In the genomic region with DNA sequence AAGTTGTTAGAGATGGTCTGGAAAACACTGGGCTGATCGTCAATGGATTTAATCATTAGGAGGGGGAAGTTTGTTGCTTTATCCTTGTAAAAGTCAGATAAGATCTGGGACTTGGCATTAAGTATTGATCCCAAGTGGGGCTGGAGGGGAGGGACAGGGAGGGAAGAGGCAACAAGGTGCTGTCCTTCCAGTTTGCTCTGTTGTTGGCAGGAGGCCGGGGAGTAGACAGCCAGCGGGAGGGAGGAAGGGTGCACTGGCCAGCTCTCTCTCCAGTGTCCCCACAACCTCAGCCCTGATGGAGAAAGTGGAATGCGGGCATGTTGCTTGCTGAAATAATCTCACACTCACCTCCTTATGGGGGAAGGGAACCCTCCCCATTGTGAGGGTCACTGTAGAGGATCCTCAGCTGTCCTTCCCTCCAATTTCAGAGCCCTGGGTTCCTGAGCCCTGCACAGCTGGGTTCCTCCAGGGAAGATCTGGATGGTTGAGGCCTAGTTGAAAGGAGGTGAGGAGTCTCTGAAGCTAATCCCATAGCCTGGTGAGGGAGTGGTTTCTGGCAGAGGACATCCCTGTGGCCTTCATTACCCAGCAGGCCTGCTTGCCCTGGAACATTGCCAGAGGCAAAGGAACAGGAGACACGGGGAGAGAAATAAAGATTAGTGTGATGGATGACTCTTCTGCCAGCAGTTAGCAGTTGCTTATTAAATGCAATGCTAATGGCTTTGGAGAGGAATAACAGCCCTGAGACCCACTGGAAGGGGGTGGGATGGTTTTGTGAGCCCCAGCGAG, we compare ENCODE assay signal across 10 cellular contexts.
A peak's percentile ranks its signal among the peaks of the same experiment; 100 is the strongest.
DNase-seq lines count a peak whose midpoint lies in the region; FAIRE-seq and TF ChIP-seq lines count a peak whose summit lies in the region.
"Had no signal": no experiment of that assay in that cellular context is flagged by ENCODE, and none has a peak within 500 bp of the region (broad histone marks: within the 10 kb centered on the region; RNA-seq: fewer than 3 reads in every experiment).

No MANE protein-coding gene starts in this region.

- H4K91ac ChIP-seq in H1 (replicated peaks; ENCODE audit: insufficient read length, low read length) = no peak overlapping the region

- no peak for TF ChIP-seq POLR2A in H1 (IDR thresholded peaks at IDR 0.05; ENCODE audit: control extremely low read depth in 1 of 2, low read depth in 2 of 2, low read length in 2 of 2)

- no peak overlapping the region; the same call in 1 of the 2 replicates for H2AK5ac ChIP-seq in H1 (ENCODE audit: low read depth, low read length)

- peaks cover 0 to 2% of the 10 kb centered on the region in 2 experiments for H4K20me1 ChIP-seq in H1 (replicated peaks in 1 of 2; ENCODE audit: control insufficient read depth in 1 of 2, insufficient read depth in 2 of 2, low read length in 2 of 2)

- H3K23me2 ChIP-seq in H1 (ENCODE audit: low read depth, low read length) = no peaks in the 10 kb centered on the region

- no peak for TF ChIP-seq EP300 in H1 (IDR thresholded peaks at IDR 0.05; ENCODE audit: borderline replicate concordance in 1 of 2, low read depth in 2 of 2, low read length in 2 of 2)

- peaks cover 0 to 11% (median 4%) of the 10 kb centered on the region in 4 experiments; a peak in 3 of 7 replicates for H3K4me1 ChIP-seq in H1 (replicated peaks in 1 of 4; ENCODE audit: control insufficient read depth in 3 of 4, insufficient read depth in 4 of 4, low read length in 3 of 4)
- peaks cover 57% of the 10 kb centered on the region for H3K4me1 ChIP-seq in thymus (ENCODE audit: control insufficient read depth, insufficient read depth, low read length)

- POLR2A ChIA-PET in H1 (lab: Charles Lee; ENCODE audit: partially characterized antibody) = no interaction called here

- no peaks in the 10 kb centered on the region for H3K27me3 Mint-ChIP-seq in activated T-cell treated with anti-CD3 and anti-CD28 coated beads, Interleukin-2, amount 50 U/mL, for 24 hours
- H3K27me3 Mint-ChIP-seq: naive thymus-derived CD8-positive, alpha-beta T cell had no signal

- no peaks in the 10 kb centered on the region; a peak in 1 of 4 replicates for H3K79me2 ChIP-seq in H1 (ENCODE audit: control insufficient read depth in 1 of 2, insufficient read depth in 2 of 2, low read length in 2 of 2)

- TF ChIP-seq CTCF in H1 (IDR thresholded peaks at IDR 0.05; ENCODE audit: control extremely low read depth in 1 of 3, insufficient read depth in 1 of 3, low read depth in 1 of 3, low read length in 3 of 3) = no peak

- H2BK15ac ChIP-seq in H1 (ENCODE audit: low read length) = no peak overlapping the region

- H3K36me3 ChIP-seq in H1 (ENCODE audit: control insufficient read depth in 2 of 4, insufficient read depth in 4 of 4, low read length in 3 of 4) = no peaks in the 10 kb centered on the region
- peaks cover 3% of the 10 kb centered on the region for H3K36me3 ChIP-seq in thymus (ENCODE audit: control insufficient read depth, insufficient read depth)

- no peak overlapping the region for H3K14ac ChIP-seq in H1 (ENCODE audit: insufficient read length)

- no peak for FAIRE-seq in H1 (lab: Jason Lieb, UNC)

- peaks cover 44% of the 10 kb centered on the region for H3K4me1 Mint-ChIP-seq in activated T-cell treated with anti-CD3 and anti-CD28 coated beads, Interleukin-2, amount 50 U/mL, for 24 hours (ENCODE audit: low read depth)

- no peak for DNase-seq in activated T-cell treated with anti-CD3 and anti-CD28 coated beads, Interleukin-2, amount 50 U/mL, for 24 hours
- no peak for DNase-seq in activated T-cell treated with anti-CD3 and anti-CD28 coated beads, Interleukin-2, amount 50 U/mL, for 48 hours
- DNase-seq in NCI-H345 treated with DMSO at 0.1 percent for 48 hours (lab: John Stamatoyannopoulos, UW; ENCODE audit: unreplicated experiment) (peak; percentile 21), H1 (ENCODE audit: low read depth in 1 of 2, low spot score in 2 of 2) (no peak), glomerular visceral epithelial cell (ENCODE audit: extremely low spot score) (no peak), NAMALWA (ENCODE audit: low spot score) (no peak), SW 1271 (lab: John Stamatoyannopoulos, UW) (no peak)
- DNase-seq: aorta; naive thymus-derived CD8-positive, alpha-beta T cell had no signal

- H3K23ac ChIP-seq in H1 (ENCODE audit: insufficient read length) = no peak overlapping the region

- CTCF ChIA-PET in H1 (lab: Charles Lee; ENCODE audit: partially characterized antibody) = interaction anchor here (0.5 to 9.7 kb wide), 5 partner anchors 9 to 285 kb away, joined by 3 to 98 read pairs (median 4); no protein-coding TSS in a partner anchor

- H2BK5ac ChIP-seq in H1 (ENCODE audit: low read depth, low read length) = no peak overlapping the region

- H2BK20ac ChIP-seq in H1 (ENCODE audit: low read length) = no peak overlapping the region

- no peaks in the 10 kb centered on the region for H3K27me3 ChIP-seq in H1 (replicated peaks in 1 of 4; ENCODE audit: control insufficient read depth in 3 of 4, extremely low read depth in 1 of 4, insufficient read depth in 3 of 4, low read length in 3 of 4)
- H3K27me3 ChIP-seq in thymus (ENCODE audit: control insufficient read depth, insufficient read depth) = no peaks in the 10 kb centered on the region

- H3K4me2 ChIP-seq in H1 (ENCODE audit: insufficient read depth in 1 of 2, low read depth in 2 of 2, low read length in 2 of 2) = no peak overlapping the region

- H3K9ac ChIP-seq in H1 (replicated peaks in 1 of 4; ENCODE audit: extremely low read depth in 1 of 4, low read depth in 3 of 4, low read length in 3 of 4) = no peak overlapping the region

- H2BK12ac ChIP-seq in H1 (ENCODE audit: low read depth, low read length) = no peak overlapping the region

- no peak overlapping the region for H3K18ac ChIP-seq in H1 (ENCODE audit: extremely low read depth, low read length)

- H3K27ac Mint-ChIP-seq in activated T-cell treated with anti-CD3 and anti-CD28 coated beads, Interleukin-2, amount 50 U/mL, for 24 hours = peak overlapping the region; percentile 71

- H3K27ac ChIP-seq in H1 (ENCODE audit: low read depth, low read length) (no peak overlapping the region), thymus (ENCODE audit: low read depth) (peak overlapping the region; percentile 36)

- no peak for TF ChIP-seq RAD21 in H1 (IDR thresholded peaks at IDR 0.05 in 1 of 2, conservative IDR thresholded peaks at IDR 0.05 in 1 of 2; ENCODE audit: low read depth in 2 of 2, low read length in 2 of 2)

- no peaks in the 10 kb centered on the region for H3K9me3 Mint-ChIP-seq in activated T-cell treated with anti-CD3 and anti-CD28 coated beads, Interleukin-2, amount 50 U/mL, for 24 hours
- H3K9me3 Mint-ChIP-seq: naive thymus-derived CD8-positive, alpha-beta T cell had no signal

- no peaks in the 10 kb centered on the region; the same call in 1 of the 2 replicates for H3K79me1 ChIP-seq in H1 (ENCODE audit: low read depth, low read length)

- H3K4me3 Mint-ChIP-seq in activated T-cell treated with anti-CD3 and anti-CD28 coated beads, Interleukin-2, amount 50 U/mL, for 24 hours = no peak overlapping the region

- WGBS in H1 (ENCODE audit: extremely low coverage in 1 of 2, insufficient coverage in 1 of 2, insufficient read length in 1 of 2, insufficient replicate concordance in 2 of 2, low coverage in 1 of 2, low lambda C conversion rate in 2 of 2, missing lambda C conversion rate in 1 of 2), 2 experiments = 76% methylated on average over 6 of the region's 6 CpGs; no CpG with 5 or more reads in 1 of the 2 experiments
- 93% methylated on average over 6 of the region's 6 CpGs for WGBS in thymus

- no peak overlapping the region for H3K56ac ChIP-seq in H1 (replicated peaks; ENCODE audit: insufficient read length, low read depth, low read length)

- H3K36me3 Mint-ChIP-seq in activated T-cell treated with anti-CD3 and anti-CD28 coated beads, Interleukin-2, amount 50 U/mL, for 24 hours (ENCODE audit: low read depth) = peaks cover 18% of the 10 kb centered on the region

- no peak overlapping the region for H2BK120ac ChIP-seq in H1 (replicated peaks; ENCODE audit: low read depth, low read length)

- no peak overlapping the region for H4K5ac ChIP-seq in H1 (ENCODE audit: insufficient read length, low read depth, low read length)

- peak overlapping the region; percentile 34 for H3K4ac ChIP-seq in H1 (replicated peaks; ENCODE audit: insufficient read length, low read depth, low read length)

- peak overlapping the region; percentile 39; the same call in 1 of the 2 replicates for H4K8ac ChIP-seq in H1 (ENCODE audit: extremely low read depth, insufficient read depth, low read length)

- no peaks in the 10 kb centered on the region for H3K9me3 ChIP-seq in H1 (ENCODE audit: insufficient read depth in 2 of 2, low read depth in 1 of 2, low read length in 1 of 2)
- no peaks in the 10 kb centered on the region for H3K9me3 ChIP-seq in thymus (ENCODE audit: control insufficient read depth)

- H3K4me3 ChIP-seq in H1 (ENCODE audit: extremely low read depth in 1 of 4, insufficient read depth in 2 of 4, low read depth in 3 of 4, low read length in 4 of 4) (no peak overlapping the region), thymus (ENCODE audit: low read length) (no peak overlapping the region)

- no peak overlapping the region for H2AFZ ChIP-seq in H1 (ENCODE audit: low read length)

TF ChIP-seq in H1, 55 proteins besides CTCF, POLR2A, EP300 and RAD21:
- TF ChIP-seq EZH2 (IDR thresholded peaks at IDR 0.05; ENCODE audit: low read depth, low read length, severe bottlenecking) (no peak), KDM4A (IDR thresholded peaks at IDR 0.05; ENCODE audit: low read depth, low read length, severe bottlenecking) (no peak), GABPA (IDR thresholded peaks at IDR 0.05; ENCODE audit: borderline replicate concordance, insufficient read depth, low read length) (no peak), CBX5 (IDR thresholded peaks at IDR 0.05; ENCODE audit: low read depth, low read length) (no peak), BRCA1 (IDR thresholded peaks at IDR 0.05; ENCODE audit: low read depth, low read length) (no peak), ZNF274 (IDR thresholded peaks at IDR 0.05; ENCODE audit: borderline replicate concordance, extremely low read depth, low read length) (no peak), MAFK (IDR thresholded peaks at IDR 0.05; ENCODE audit: low read depth, low read length) (no peak)
- TF ChIP-seq, protein P1, sequence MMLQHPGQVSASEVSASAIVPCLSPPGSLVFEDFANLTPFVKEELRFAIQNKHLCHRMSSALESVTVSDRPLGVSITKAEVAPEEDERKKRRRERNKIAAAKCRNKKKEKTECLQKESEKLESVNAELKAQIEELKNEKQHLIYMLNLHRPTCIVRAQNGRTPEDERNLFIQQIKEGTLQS (IDR thresholded peaks at IDR 0.05; ENCODE audit: insufficient read depth, low read depth, low read length) = no peak
